In genomic region chr15:43746245-43746902, GRCh38 we compare ENCODE assay signal across 8 cellular contexts. TPM values are rescaled to one million over a fixed set of nuclear protein-coding genes. Genes with fewer than 3 reads are reported as not detected.
DNase-seq lines count a peak whose midpoint lies in the region; ATAC-seq and TF ChIP-seq lines count a peak whose summit lies in the region.
"Not testable (repeated sequence)": the region's sequence is repeated elsewhere in the genome, so short reads cannot be mapped to it uniquely, and the experiment has no call there.

Gene PDIA3 (plus strand): TSS chr15:43746438. CDS start chr15:43746540, 102 bp downstream.

- ATAC-seq in GM21717 (IDR thresholded peaks at IDR 0.05; ENCODE audit: unreplicated experiment): peak; percentile 59
- ATAC-seq in activated T-cell treated with anti-CD3 and anti-CD28 coated beads, Interleukin-2, amount 50 U/mL, for 72 hours (replicated peaks in 1 of 2): peak; percentile 89
- ATAC-seq in esophagus mucosa: peak; percentile 95

- peaks cover 46% of the 10 kb centered on the region for H3K4me1 Mint-ChIP-seq in activated T-cell treated with anti-CD3 and anti-CD28 coated beads, Interleukin-2, amount 50 U/mL, for 72 hours (ENCODE audit: low read depth)

- H3K4me3 Mint-ChIP-seq in activated T-cell treated with anti-CD3 and anti-CD28 coated beads, Interleukin-2, amount 50 U/mL, for 72 hours: peak within 1 kb of the TSS; percentile 92 to 100

- not testable (repeated sequence) for H3K27me3 ChIP-seq in Peyer's patch; mucosa of stomach (ENCODE audit: control insufficient read depth, insufficient read depth, low read length)

- H3K9me3 ChIP-seq in Peyer's patch; mucosa of stomach (ENCODE audit: control insufficient read depth, low read length): not testable (repeated sequence)

- peak within 1 kb of the TSS; percentile 93 for H3K9ac ChIP-seq in mucosa of stomach (ENCODE audit: low read length)

- not testable (repeated sequence) for H3K36me3 ChIP-seq in Peyer's patch; mucosa of stomach (ENCODE audit: control insufficient read depth, insufficient read depth, low read length)

- H3K4me3 ChIP-seq in Jurkat, Clone E6-1 (ENCODE audit: low read length): peak within 1 kb of the TSS; percentile 72
- peak within 1 kb of the TSS; percentile 61 to 70 (median 66) for H3K4me3 ChIP-seq in Peyer's patch
- peak within 1 kb of the TSS; percentile 71 for H3K4me3 ChIP-seq in mucosa of stomach (ENCODE audit: low read length)

- peak; percentile 94 to 98 for TF ChIP-seq POLR2A in Peyer's patch (IDR thresholded peaks at IDR 0.05)

- H3K27ac ChIP-seq in Peyer's patch: peak within 1 kb of the TSS; percentile 91 to 97 (median 96)

- not testable (repeated sequence) for H3K9me3 Mint-ChIP-seq in activated T-cell treated with anti-CD3 and anti-CD28 coated beads, Interleukin-2, amount 50 U/mL, for 72 hours

- peak in 4 of 6 experiments; percentile 29 to 54 (median 52) for TF ChIP-seq CTCF in Peyer's patch (IDR thresholded peaks at IDR 0.05)

- peaks cover 4 to 10% of the 10 kb centered on the region in 2 donors for H3K36me3 Mint-ChIP-seq in activated T-cell treated with anti-CD3 and anti-CD28 coated beads, Interleukin-2, amount 50 U/mL, for 72 hours (ENCODE audit: insufficient read depth in 2 of 2)

- not testable (repeated sequence) for H3K27me3 Mint-ChIP-seq in activated T-cell treated with anti-CD3 and anti-CD28 coated beads, Interleukin-2, amount 50 U/mL, for 72 hours (ENCODE audit: low read depth)

- peaks cover 0 to 36% (median 19%) of the 10 kb centered on the region in 4 donors for H3K4me1 ChIP-seq in Peyer's patch
- peaks cover 11% of the 10 kb centered on the region for H3K4me1 ChIP-seq in mucosa of stomach (ENCODE audit: control insufficient read depth, insufficient read depth, low read length)

- peak within 1 kb of the TSS; percentile 97 for H3K27ac Mint-ChIP-seq in activated T-cell treated with anti-CD3 and anti-CD28 coated beads, Interleukin-2, amount 50 U/mL, for 72 hours

- DNase-seq in DMS153 treated with DMSO at 0.1 percent for 48 hours (lab: John Stamatoyannopoulos, UW; ENCODE audit: unreplicated experiment): peak; percentile 8
- DNase-seq in Jurkat, Clone E6-1 (ENCODE audit: low read depth, low spot score): peak; percentile 65
- DNase-seq in Peyer's patch: peak; percentile 91 to 97 (median 96)
- peak; percentile 93 to 95 for DNase-seq in activated T-cell treated with anti-CD3 and anti-CD28 coated beads, Interleukin-2, amount 50 U/mL, for 72 hours
- peak; percentile 51 to 80 for DNase-seq in stimulated activated CD8-positive, alpha-beta memory T cell treated with anti-CD3 and anti-CD28 coated beads, Interleukin-4, amount 100 ng/mL, for 4 hours (ENCODE audit: low read depth in 2 of 2, low spot score in 1 of 2)

RNA-seq across cellular contexts. Expression of gene PDIA3, which starts in this region (rescaled TPM):
- 230 TPM for polyA plus RNA-seq in Jurkat, Clone E6-1 (2012; ENCODE audit: insufficient read depth, insufficient read length)
- total RNA-seq in Peyer's patch (100 to 1,000 TPM in 2 of 4 donors, 10 to 100 TPM in 2; 28.9 to 136 (median 106) TPM), esophagus mucosa (209 TPM)
- total RNA-seq in activated T-cell treated with anti-CD3 and anti-CD28 coated beads, Interleukin-2, amount 50 U/mL, for 72 hours: 100 to 1,000 TPM; 193 to 244 TPM

Comparison
In these comparisons a context has a peak if more than half of its experiments do, and no peak if none do; other contexts are left out.
1. Peak in every context shown above with its lines: DNase-seq, ATAC-seq, H3K4me3 ChIP-seq and H3K27ac ChIP-seq.
2. DNase-seq: peak in every context shown above with its lines; median percentile 96 in Peyer's patch; 94 in activated T-cell treated with anti-CD3 and anti-CD28 coated beads, Interleukin-2, amount 50 U/mL, for 72 hours; 66 in stimulated activated CD8-positive, alpha-beta memory T cell treated with anti-CD3 and anti-CD28 coated beads, Interleukin-4, amount 100 ng/mL, for 4 hours; 65 in Jurkat, Clone E6-1; 8 in DMS153 treated with DMSO at 0.1 percent for 48 hours.